ENCODE assay signal across 21 cellular contexts in genomic region chr17:2902546-2902945, GRCh38.
"Had no signal": no experiment of that assay in that cellular context is flagged by ENCODE, and none has a peak within 500 bp of the region (broad histone marks: within the 10 kb centered on the region; RNA-seq: fewer than 3 reads in every experiment).

No MANE protein-coding gene starts in this region.

- H3K27me3 Mint-ChIP-seq: activated B cell treated with CpG ODN at 0.5 μM for 24 hours; activated CD4-positive, alpha-beta T cell treated with anti-CD3 and anti-CD28 coated beads, Interleukin-2, amount 10 ng/mL, durations not matched to agents 24 days and 14 days; activated CD8-positive, alpha-beta memory T cell treated with anti-CD3 and anti-CD28 coated beads, Interleukin-2, amount 10 ng/mL, durations not matched to agents 7 days and 5 days; activated naive CD8-positive, alpha-beta T cell had no signal

- H3K36me3 ChIP-seq: brain microvascular endothelial cell, cardiac muscle cell, Peyer's patch had no signal

- H3K9me3 ChIP-seq: Peyer's patch had no signal

- ATAC-seq: activated CD8-positive, alpha-beta memory T cell treated with anti-CD3 and anti-CD28 coated beads, Interleukin-2, amount 10 ng/mL, durations not matched to agents 7 days and 5 days; activated T-cell treated with anti-CD3 and anti-CD28 coated beads, Interleukin-2, amount 50 U/mL, for 4 hours had no signal

- H3K9me3 Mint-ChIP-seq: activated B cell treated with CpG ODN at 0.5 μM for 24 hours; activated CD4-positive, alpha-beta T cell treated with anti-CD3 and anti-CD28 coated beads, Interleukin-2, amount 10 ng/mL, durations not matched to agents 24 days and 14 days had no signal

- H3K4me3 ChIP-seq: cardiac muscle cell, Peyer's patch had no signal

- H3K36me3 Mint-ChIP-seq: activated naive CD8-positive, alpha-beta T cell had no signal

- H3K27me3 ChIP-seq: brain microvascular endothelial cell, cardiac muscle cell, Peyer's patch had no signal

- H3K4me3 Mint-ChIP-seq: activated B cell treated with CpG ODN at 0.5 μM for 24 hours; activated CD4-positive, alpha-beta T cell treated with anti-CD3 and anti-CD28 coated beads, Interleukin-2, amount 10 ng/mL, durations not matched to agents 24 days and 14 days; activated CD8-positive, alpha-beta memory T cell treated with anti-CD3 and anti-CD28 coated beads, Interleukin-2, amount 10 ng/mL, durations not matched to agents 7 days and 5 days; activated naive CD4-positive, alpha-beta T cell treated with anti-CD3 and anti-CD28 coated beads for 36 hours; activated naive CD8-positive, alpha-beta T cell; activated T-cell treated with anti-CD3 and anti-CD28 coated beads, Interleukin-2, amount 50 U/mL, for 4 hours; T-helper 1 cell treated with Interleukin-12 subunit alpha and Interleukin-12 subunit beta and Interleukin-4 antibody, amounts not matched to agents 30 μg/mL and 1 μg/mL, for 36 hours had no signal

- H3K27ac ChIP-seq: brain microvascular endothelial cell, cardiac muscle cell, Peyer's patch had no signal

- DNase-seq: activated B cell treated with CpG ODN at 0.5 μM for 24 hours; activated CD4-positive, alpha-beta T cell treated with anti-CD3 and anti-CD28 coated beads for 1 hour; activated CD4-positive, alpha-beta T cell treated with anti-CD3 and anti-CD28 coated beads, Interleukin-2, amount 10 ng/mL, durations not matched to agents 24 days and 14 days; activated CD4-positive, alpha-beta T cell treated with anti-CD3 and anti-CD28 coated beads, Interleukin-2, amount 50 U/mL, for 48 hours; activated CD8-positive, alpha-beta memory T cell treated with anti-CD3 and anti-CD28 coated beads, Interleukin-2, amount 10 ng/mL, durations not matched to agents 7 days and 5 days; activated effector memory CD4-positive, alpha-beta T cell treated with anti-CD3 and anti-CD28 coated beads, Interleukin-2, amount 50 U/mL, for 16 hours; activated naive CD4-positive, alpha-beta T cell treated with anti-CD3 and anti-CD28 coated beads for 36 hours; activated T-cell treated with anti-CD3 and anti-CD28 coated beads, Interleukin-2, amount 50 U/mL, for 4 hours; amygdala; brain microvascular endothelial cell; Kasumi-1; KBM-7; NCI-H1436 treated with DMSO at 0.1 percent for 48 hours; NCI-H187; NCI-H2081; NCI-H446; Peyer's patch; SHP77 treated with DMSO at 0.1 percent for 48 hours had no signal

- H3K4me1 Mint-ChIP-seq: activated B cell treated with CpG ODN at 0.5 μM for 24 hours; activated CD4-positive, alpha-beta T cell treated with anti-CD3 and anti-CD28 coated beads, Interleukin-2, amount 10 ng/mL, durations not matched to agents 24 days and 14 days had no signal

- H3K27ac Mint-ChIP-seq: activated B cell treated with CpG ODN at 0.5 μM for 24 hours; activated CD4-positive, alpha-beta T cell treated with anti-CD3 and anti-CD28 coated beads, Interleukin-2, amount 10 ng/mL, durations not matched to agents 24 days and 14 days; activated CD8-positive, alpha-beta memory T cell treated with anti-CD3 and anti-CD28 coated beads, Interleukin-2, amount 10 ng/mL, durations not matched to agents 7 days and 5 days; activated naive CD4-positive, alpha-beta T cell treated with anti-CD3 and anti-CD28 coated beads for 36 hours; activated naive CD8-positive, alpha-beta T cell; T-helper 1 cell treated with Interleukin-12 subunit alpha and Interleukin-12 subunit beta and Interleukin-4 antibody, amounts not matched to agents 30 μg/mL and 1 μg/mL, for 36 hours had no signal
